ENCODE assay signal across 8 cellular contexts in genomic region chr7:2231992-2232765, GRCh38. TPM values are rescaled to one million over a fixed set of nuclear protein-coding genes. Genes with fewer than 3 reads are reported as not detected.
DNase-seq lines count a peak whose midpoint lies in the region; ATAC-seq and TF ChIP-seq lines count a peak whose summit lies in the region.

No MANE protein-coding gene starts in this region.

- intact Hi-C loops in esophagus muscularis mucosa (cut with DNase I) = no loop called here

- H3K9me3 Mint-ChIP-seq in CD4-positive, CD25-positive, alpha-beta regulatory T cell = no peaks in the 10 kb centered on the region
- H3K9me3 Mint-ChIP-seq in nephron progenitor cell = no peaks in the 10 kb centered on the region

- H3K4me3 ChIP-seq in CD4-positive, CD25-positive, alpha-beta regulatory T cell (ENCODE audit: low read depth, low read length) = peak overlapping the region; percentile 78
- H3K4me3 ChIP-seq in esophagus muscularis mucosa = peak overlapping the region; percentile 71 to 100 (median 95)

- H3K36me3 ChIP-seq in CD4-positive, CD25-positive, alpha-beta regulatory T cell (ENCODE audit: control insufficient read depth, insufficient read depth, low read length) = peaks cover 25% of the 10 kb centered on the region
- peaks cover 21 to 59% (median 45%) of the 10 kb centered on the region in 4 donors for H3K36me3 ChIP-seq in esophagus muscularis mucosa

- in situ Hi-C loops in G401 (cut with HindIII; ENCODE audit: low sequenced_read_pairs) = no loop called here

- no peak for TF ChIP-seq EP300 in esophagus muscularis mucosa (IDR thresholded peaks at IDR 0.05)

- WGBS in esophagus muscularis mucosa = 3% methylated on average over 32 of the region's 46 CpGs

- H3K27me3 ChIP-seq in CD4-positive, CD25-positive, alpha-beta regulatory T cell (ENCODE audit: control insufficient read depth, insufficient read depth, low read length) = no peaks in the 10 kb centered on the region
- no peaks in the 10 kb centered on the region for H3K27me3 ChIP-seq in esophagus muscularis mucosa

- peaks cover 0 to 56% (median 21%) of the 10 kb centered on the region in 4 donors for H3K4me1 Mint-ChIP-seq in CD4-positive, CD25-positive, alpha-beta regulatory T cell
- peaks cover 32% of the 10 kb centered on the region for H3K4me1 Mint-ChIP-seq in nephron progenitor cell

- no peaks in the 10 kb centered on the region for H3K9me3 ChIP-seq in CD4-positive, CD25-positive, alpha-beta regulatory T cell (ENCODE audit: control insufficient read depth in 2 of 2, low read length in 2 of 2)
- no peaks in the 10 kb centered on the region for H3K9me3 ChIP-seq in esophagus muscularis mucosa

- H3K4me1 ChIP-seq in CD4-positive, CD25-positive, alpha-beta regulatory T cell (ENCODE audit: control insufficient read depth, insufficient read depth, low read length, poor library complexity, severe bottlenecking) = peaks cover 28% of the 10 kb centered on the region
- H3K4me1 ChIP-seq in esophagus muscularis mucosa = peaks cover 24 to 45% (median 34%) of the 10 kb centered on the region in 4 donors

- DNase-seq in CD4-positive, CD25-positive, alpha-beta regulatory T cell = peak; percentile 8 to 32 (median 25)
- peak; percentile 46 for DNase-seq in activated CD4-positive, CD25-positive, alpha-beta regulatory T cell treated with anti-CD3 and anti-CD28 coated beads, Interleukin-2, amount 50 U/mL, for 72 hours
- DNase-seq in esophagus muscularis mucosa (ENCODE audit: extremely low spot score) (no peak), nephron progenitor cell (peak; percentile 59), G401 (ENCODE audit: low spot score) (no peak), HPDE6-E6E7 (ENCODE audit: extremely low spot score) (no peak)

- H3K27ac Mint-ChIP-seq in CD4-positive, CD25-positive, alpha-beta regulatory T cell = peak overlapping the region in 2 of 3 donors; percentile 88 to 90
- peak overlapping the region; percentile 48 for H3K27ac Mint-ChIP-seq in nephron progenitor cell

- H3K36me3 Mint-ChIP-seq in CD4-positive, CD25-positive, alpha-beta regulatory T cell = peaks cover 7% of the 10 kb centered on the region
- peaks cover 43% of the 10 kb centered on the region for H3K36me3 Mint-ChIP-seq in nephron progenitor cell (ENCODE audit: low read depth)

- peak overlapping the region; percentile 55 for H3K27ac ChIP-seq in CD4-positive, CD25-positive, alpha-beta regulatory T cell (ENCODE audit: insufficient read depth, low read length, poor library complexity, severe bottlenecking)
- H3K27ac ChIP-seq in esophagus muscularis mucosa (replicated peaks in 1 of 4) = peak overlapping the region; percentile 71 to 84 (median 81)

- no peaks in the 10 kb centered on the region for H3K27me3 Mint-ChIP-seq in CD4-positive, CD25-positive, alpha-beta regulatory T cell
- no peaks in the 10 kb centered on the region for H3K27me3 Mint-ChIP-seq in nephron progenitor cell (ENCODE audit: low read depth, poor library complexity)

- H3K4me3 Mint-ChIP-seq in CD4-positive, CD25-positive, alpha-beta regulatory T cell = peak overlapping the region; percentile 90 to 96 (median 94)
- H3K4me3 Mint-ChIP-seq in nephron progenitor cell = peak overlapping the region; percentile 95

- peak; percentile 29 to 52 for ATAC-seq in CD4-positive, CD25-positive, alpha-beta regulatory T cell (ENCODE audit: low read depth in 2 of 2)
- ATAC-seq in GM19455 (IDR thresholded peaks at IDR 0.05; ENCODE audit: unreplicated experiment) (peak; percentile 48), HG03520 (IDR thresholded peaks at IDR 0.05; ENCODE audit: unreplicated experiment) (peak; percentile 29)

- TF ChIP-seq CTCF in esophagus muscularis mucosa (IDR thresholded peaks at IDR 0.05) (no peak), nephron progenitor cell (IDR thresholded peaks at IDR 0.05) (no peak)

- no peak for TF ChIP-seq POLR2A in esophagus muscularis mucosa (IDR thresholded peaks at IDR 0.05; ENCODE audit: low read depth)

RNA-seq across cellular contexts. Expression of gene MAD1L1, which starts 0.6 kb away (rescaled TPM):
- total RNA-seq in CD4-positive, CD25-positive, alpha-beta regulatory T cell = 282 TPM
- 100 to 1,000 TPM; 225 to 380 (median 339) TPM for polyA plus RNA-seq in CD4-positive, CD25-positive, alpha-beta regulatory T cell
- 10 to 100 TPM; 22.2 to 33.1 (median 29.5) TPM for total RNA-seq in esophagus muscularis mucosa
- total RNA-seq in G401 (2014; rRNA removed; shearing (Covaris generic)) = 77.8 and 163 TPM in 2 replicates

RNA-seq across cellular contexts. Expression of gene MRM2, which starts 9.8 kb away (rescaled TPM):
- total RNA-seq in CD4-positive, CD25-positive, alpha-beta regulatory T cell = 7.3 TPM
- polyA plus RNA-seq in CD4-positive, CD25-positive, alpha-beta regulatory T cell = 10 to 100 TPM; 33.4 to 39.7 (median 37.8) TPM
- 10 to 100 TPM; 13.3 to 20.3 (median 16.5) TPM for total RNA-seq in esophagus muscularis mucosa
- total RNA-seq in G401 (2014; rRNA removed; shearing (Covaris generic)) = 57.5 and 57.8 TPM in 2 replicates

RNA-seq across cellular contexts. Expression of gene NUDT1, which starts 9.8 kb away (rescaled TPM):
- 17.5 TPM for total RNA-seq in CD4-positive, CD25-positive, alpha-beta regulatory T cell
- 10 to 100 TPM; 60.4 to 73.7 (median 70.9) TPM for polyA plus RNA-seq in CD4-positive, CD25-positive, alpha-beta regulatory T cell
- 10 to 100 TPM; 10.9 to 18.7 (median 18.0) TPM for total RNA-seq in esophagus muscularis mucosa
- total RNA-seq in G401 (2014; rRNA removed; shearing (Covaris generic)) = 31.4 and 37.8 TPM in 2 replicates

Comparison
In these comparisons a context has a peak if more than half of its experiments do, and no peak if none do; other contexts are left out.
1. DNase-seq: peak in CD4-positive, CD25-positive, alpha-beta regulatory T cell (3 of 3), activated CD4-positive, CD25-positive, alpha-beta regulatory T cell treated with anti-CD3 and anti-CD28 coated beads, Interleukin-2, amount 50 U/mL, for 72 hours (single experiment) and nephron progenitor cell (single experiment); none in esophagus muscularis mucosa (single experiment), G401 (single experiment) and HPDE6-E6E7 (single experiment).
2. Peak in every context shown above with its lines, with median percentiles within 50 percentile points of each other: ATAC-seq.